ENCODE assay signal across 25 cellular contexts in the genomic region with DNA sequence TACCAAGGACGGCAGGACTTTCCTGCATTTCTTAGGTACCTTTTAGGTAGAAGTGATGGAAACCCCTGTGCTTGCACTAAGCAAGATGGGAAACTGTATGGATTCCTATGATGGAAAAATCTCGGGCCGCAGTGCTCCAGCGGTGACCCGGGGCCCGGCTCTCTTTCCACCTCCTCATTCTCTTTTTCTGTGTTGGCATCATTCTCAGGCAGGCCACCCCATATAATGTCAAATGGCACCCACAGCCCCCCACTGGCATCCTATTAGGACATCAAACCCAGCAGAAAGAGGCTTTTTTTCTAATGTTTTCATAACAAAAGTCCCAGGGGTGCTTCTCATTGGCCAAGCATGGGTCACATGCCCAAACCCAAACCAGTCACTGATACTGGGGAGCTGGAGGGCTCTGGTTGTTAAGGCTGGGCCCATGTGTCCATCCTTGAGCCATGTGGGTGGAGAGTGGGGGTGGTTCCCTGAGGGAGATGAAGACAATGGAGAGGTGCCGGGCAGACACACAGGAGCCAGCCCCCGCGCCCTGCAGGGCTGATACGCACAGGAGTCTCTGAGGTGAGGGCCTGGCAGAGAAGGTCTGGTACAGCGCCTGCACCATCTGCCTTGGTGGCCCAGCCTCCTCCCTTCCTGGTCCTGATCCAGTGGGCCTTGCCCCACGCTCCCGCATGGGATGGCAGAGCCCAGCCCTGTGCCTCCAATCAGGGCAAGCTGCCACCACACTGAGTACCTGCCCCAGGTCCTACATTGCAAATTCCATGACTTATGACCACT.
DNase-seq lines count a peak whose midpoint lies in the region; ATAC-seq, FAIRE-seq and TF ChIP-seq lines count a peak whose summit lies in the region.
"Had no signal": no experiment of that assay in that cellular context is flagged by ENCODE, and none has a peak within 500 bp of the region (broad histone marks: within the 10 kb centered on the region; RNA-seq: fewer than 3 reads in every experiment).

No MANE protein-coding gene starts in this region.

- H3K4me3 Mint-ChIP-seq in stimulated activated memory B cell treated with anti-CD40 and anti-IgM and Interleukin-4, amounts not matched to agents 10 μg/mL and 1 μg/mL and 100 μg/mL, for 72 hours, result no peak overlapping the region
- H3K4me3 Mint-ChIP-seq: B cell; CD4-positive, CD25-positive, alpha-beta regulatory T cell had no signal

- no peak for TF ChIP-seq CTCF in kidney (IDR thresholded peaks at IDR 0.05; ENCODE audit: borderline replicate concordance, extremely low read depth, insufficient read depth)

- intact Hi-C loops in kidney (cut with DNase I), result no loop called here

- peaks cover 8% of the 10 kb centered on the region for H3K4me1 Mint-ChIP-seq in stimulated activated memory B cell treated with anti-CD40 and anti-IgM and Interleukin-4, amounts not matched to agents 10 μg/mL and 1 μg/mL and 100 μg/mL, for 72 hours
- H3K4me1 Mint-ChIP-seq: B cell; CD4-positive, CD25-positive, alpha-beta regulatory T cell had no signal

- no peaks in the 10 kb centered on the region for H3K36me3 Mint-ChIP-seq in stimulated activated memory B cell treated with anti-CD40 and anti-IgM and Interleukin-4, amounts not matched to agents 10 μg/mL and 1 μg/mL and 100 μg/mL, for 72 hours
- H3K36me3 Mint-ChIP-seq: CD4-positive, CD25-positive, alpha-beta regulatory T cell had no signal

- TF ChIP-seq EP300 in Ishikawa (IDR thresholded peaks at IDR 0.05; ENCODE audit: borderline replicate concordance), result no peak

- peaks cover 0 to 7% of the 10 kb centered on the region in 2 donors for H3K4me1 ChIP-seq in kidney (ENCODE audit: control insufficient read depth in 1 of 2, insufficient read depth in 1 of 2, low read depth in 1 of 2, low read length in 2 of 2)

- H3K9ac ChIP-seq in kidney (ENCODE audit: low read length in 2 of 2), result no peak overlapping the region

- no peak overlapping the region for H3K27ac Mint-ChIP-seq in stimulated activated memory B cell treated with anti-CD40 and anti-IgM and Interleukin-4, amounts not matched to agents 10 μg/mL and 1 μg/mL and 100 μg/mL, for 72 hours
- H3K27ac Mint-ChIP-seq: B cell; CD4-positive, CD25-positive, alpha-beta regulatory T cell had no signal

- no peak overlapping the region for H3K4me3 ChIP-seq in kidney (ENCODE audit: low read length in 2 of 2)
- H3K4me3 ChIP-seq: K562 had no signal

- DNase-seq in DMS 273 (lab: John Stamatoyannopoulos, UW; ENCODE audit: unreplicated experiment) (peak; percentile 21), DMS 273 treated with DMSO at 0.1 percent for 48 hours (lab: John Stamatoyannopoulos, UW) (no peak), kidney (peak; percentile 62), NCI-H2171 (lab: John Stamatoyannopoulos, UW) (no peak), C1 segment of cervical spinal cord (lab: John Stamatoyannopoulos, UW) (no peak)
- DNase-seq: CD4-positive, CD25-positive, alpha-beta regulatory T cell; DMS53; Kasumi-1; NCI-H1105; NCI-H1436 treated with DMSO at 0.1 percent for 48 hours; NCI-H187 treated with DMSO at 0.1 percent for 48 hours; NCI-H2107; NCI-H446 treated with DMSO at 0.1 percent for 48 hours; NCI-H526; RPMI8226; SHP77 treated with DMSO at 0.1 percent for 48 hours had no signal

- H3K27me3 Mint-ChIP-seq in stimulated activated memory B cell treated with anti-CD40 and anti-IgM and Interleukin-4, amounts not matched to agents 10 μg/mL and 1 μg/mL and 100 μg/mL, for 72 hours, result peaks cover 9% of the 10 kb centered on the region
- H3K27me3 Mint-ChIP-seq: B cell; CD4-positive, CD25-positive, alpha-beta regulatory T cell had no signal

- H3K27ac ChIP-seq in kidney (ENCODE audit: low read depth in 2 of 2, low read length in 2 of 2), result no peak overlapping the region
- H3K27ac ChIP-seq: 22Rv1 had no signal

- FAIRE-seq in kidney (lab: Jason Lieb, UNC), result no peak
- FAIRE-seq: G401.6, HepG2, K562 had no signal

- ATAC-seq in stimulated activated memory B cell treated with anti-CD40 and anti-IgM and Interleukin-4, amounts not matched to agents 10 μg/mL and 1 μg/mL and 100 μg/mL, for 72 hours, result peak; percentile 10
- no peak for ATAC-seq in HG03097 (IDR thresholded peaks at IDR 0.05; ENCODE audit: low FRiP score, unreplicated experiment)
- ATAC-seq: HCT116, HepG2, K562 had no signal

- no peak for TF ChIP-seq RAD21 in Ishikawa (IDR thresholded peaks at IDR 0.05; ENCODE audit: low read depth)

- no peaks in the 10 kb centered on the region for H3K9me3 ChIP-seq in kidney (ENCODE audit: control insufficient read depth in 1 of 2, low read length in 2 of 2)

- H3K36me3 ChIP-seq in kidney (ENCODE audit: control insufficient read depth in 1 of 2, insufficient read depth in 2 of 2, low read length in 2 of 2), result peaks cover 2 to 5% of the 10 kb centered on the region in 2 donors

- H3K9me3 Mint-ChIP-seq in stimulated activated memory B cell treated with anti-CD40 and anti-IgM and Interleukin-4, amounts not matched to agents 10 μg/mL and 1 μg/mL and 100 μg/mL, for 72 hours, result no peaks in the 10 kb centered on the region
- H3K9me3 Mint-ChIP-seq: CD4-positive, CD25-positive, alpha-beta regulatory T cell had no signal

TF ChIP-seq in Ishikawa, 13 proteins besides CTCF, POLR2A, EP300 and RAD21:
- TF ChIP-seq TCF12 (IDR thresholded peaks at IDR 0.05; ENCODE audit: low read depth) (no peak), YY1 (IDR thresholded peaks at IDR 0.05; ENCODE audit: low read depth) (no peak), TAF1 (IDR thresholded peaks at IDR 0.05; ENCODE audit: low read depth) (no peak), ZBTB7A (IDR thresholded peaks at IDR 0.05; ENCODE audit: low read depth) (no peak)
- TF ChIP-seq, protein P1, sequence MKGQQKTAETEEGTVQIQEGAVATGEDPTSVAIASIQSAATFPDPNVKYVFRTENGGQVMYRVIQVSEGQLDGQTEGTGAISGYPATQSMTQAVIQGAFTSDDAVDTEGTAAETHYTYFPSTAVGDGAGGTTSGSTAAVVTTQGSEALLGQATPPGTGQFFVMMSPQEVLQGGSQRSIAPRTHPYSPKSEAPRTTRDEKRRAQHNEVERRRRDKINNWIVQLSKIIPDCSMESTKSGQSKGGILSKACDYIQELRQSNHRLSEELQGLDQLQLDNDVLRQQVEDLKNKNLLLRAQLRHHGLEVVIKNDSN (IDR thresholded peaks at IDR 0.05), result peak; percentile 76

Comparison
In these comparisons a context has a peak if more than half of its experiments do, and no peak if none do; other contexts are left out.
1. DNase-seq: peak in DMS 273 (single experiment) and kidney (single experiment); none in DMS 273 treated with DMSO at 0.1 percent for 48 hours (single experiment), NCI-H2171 (single experiment) and C1 segment of cervical spinal cord (0 of 14).